Comparison of ENCODE assay signal across 11 cellular contexts in the genomic region with DNA sequence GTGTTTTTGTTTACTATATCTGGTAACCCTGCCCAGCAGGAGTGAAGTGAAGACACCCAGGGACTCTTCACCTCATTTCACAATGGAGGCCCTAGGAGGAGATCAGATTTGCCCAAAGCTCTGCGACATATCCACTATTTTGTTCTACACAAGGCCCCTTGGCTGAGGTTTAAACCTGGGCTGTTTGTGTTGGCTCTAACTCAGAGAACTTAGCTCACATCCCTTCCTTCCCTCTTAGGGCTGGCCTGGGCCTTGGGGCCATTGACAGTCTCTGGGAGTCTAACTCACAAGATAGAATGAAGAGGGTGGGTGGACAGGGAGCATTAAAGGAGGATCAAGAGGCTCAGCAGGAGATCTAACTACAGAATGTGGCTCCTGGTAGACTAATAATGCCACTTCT. TPM values are rescaled to one million over a fixed set of nuclear protein-coding genes. Genes with fewer than 3 reads are reported as not detected.
DNase-seq lines count a peak whose midpoint lies in the region; ATAC-seq and TF ChIP-seq lines count a peak whose summit lies in the region.
"Had no signal": no experiment of that assay in that cellular context is flagged by ENCODE, and none has a peak within 500 bp of the region (broad histone marks: within the 10 kb centered on the region; RNA-seq: fewer than 3 reads in every experiment).

No MANE protein-coding gene starts in this region.

- no peaks in the 10 kb centered on the region for H4K20me1 ChIP-seq in PC-3 (ENCODE audit: low read length)

- no peak overlapping the region for H3K27ac ChIP-seq in PC-3 (ENCODE audit: low read length)
- peak overlapping the region; percentile 64 to 82 (median 74) for H3K27ac ChIP-seq in esophagus muscularis mucosa (replicated peaks in 1 of 4)
- H3K27ac ChIP-seq in thyroid gland = peak overlapping the region; percentile 33 to 81 (median 72)
- H3K27ac ChIP-seq: SJCRH30 had no signal

- TF ChIP-seq EP300 in esophagus muscularis mucosa (IDR thresholded peaks at IDR 0.05) = no peak

- TF ChIP-seq POLR2A in esophagus muscularis mucosa (IDR thresholded peaks at IDR 0.05; ENCODE audit: low read depth) (no peak), thyroid gland (IDR thresholded peaks at IDR 0.05) (no peak)

- H3K36me3 ChIP-seq in PC-3 (ENCODE audit: low read depth, low read length) (no peaks in the 10 kb centered on the region), esophagus muscularis mucosa (no peaks in the 10 kb centered on the region), thyroid gland (no peaks in the 10 kb centered on the region), BE2C (no peaks in the 10 kb centered on the region)
- H3K36me3 ChIP-seq: SJCRH30 had no signal

- DNase-seq in PC-3 (no peak), esophagus muscularis mucosa (ENCODE audit: extremely low spot score) (no peak), mesenteric fat pad (ENCODE audit: low spot score) (peak; percentile 49), thyroid gland (peak in 1 of 2 donors; percentile 15), BE2C (no peak), Ammon's horn (ENCODE audit: low spot score) (no peak), NCI-H82 treated with DMSO at 0.1 percent for 48 hours (lab: John Stamatoyannopoulos, UW; ENCODE audit: unreplicated experiment) (no peak)
- DNase-seq in activated CD8-positive, alpha-beta memory T cell treated with anti-CD3 and anti-CD28 coated beads, Interleukin-2, amount 10 ng/mL, durations not matched to agents 7 days and 5 days = no peak

- H3K27me3 ChIP-seq in PC-3 (ENCODE audit: low read length) (no peaks in the 10 kb centered on the region), esophagus muscularis mucosa (no peaks in the 10 kb centered on the region), thyroid gland (no peaks in the 10 kb centered on the region), BE2C (no peaks in the 10 kb centered on the region)
- H3K27me3 ChIP-seq: SJCRH30 had no signal

- CTCF ChIA-PET in PC-3 (lab: Charles Lee) = interaction anchor here (0.6 to 2.8 kb wide), 3 partner anchors 11 to 41 kb away, joined by 3 to 16 read pairs (median 4); a partner anchor contains a TSS
- CTCF ChIA-PET in activated CD8-positive, alpha-beta memory T cell treated with anti-CD3 and anti-CD28 coated beads, Interleukin-2, amount 10 ng/mL, durations not matched to agents 7 days and 5 days (lab: Charles Lee) = interaction anchor here (0.7 to 2.2 kb wide), 8 partner anchors 11 to 561 kb away, joined by 3 to 7 read pairs (median 4); a partner anchor contains a TSS

- no TSS peak for BruUV-seq in PC-3 (replicated peaks; lab: Mats Ljungman, UMichigan)

- H3K27ac Mint-ChIP-seq in activated CD8-positive, alpha-beta memory T cell treated with anti-CD3 and anti-CD28 coated beads, Interleukin-2, amount 10 ng/mL, durations not matched to agents 7 days and 5 days = no peak overlapping the region
- H3K27ac Mint-ChIP-seq: activated T-helper 17 cell treated with anti-CD3 and anti-CD28 coated beads, Interleukin-2, amount 50 U/mL, for 72 hours had no signal

- TF ChIP-seq CTCF in PC-3 (conservative IDR thresholded peaks at IDR 0.05; ENCODE audit: low read depth, low read length) (no peak), esophagus muscularis mucosa (IDR thresholded peaks at IDR 0.05) (no peak), thyroid gland (IDR thresholded peaks at IDR 0.05) (no peak), BE2C (IDR thresholded peaks at IDR 0.05; ENCODE audit: low read depth, low read length) (no peak)

- H3F3A ChIP-seq in PC-3 (ENCODE audit: low read length, unreplicated experiment) = no peaks in the 10 kb centered on the region

- H3K9me2 ChIP-seq in PC-3 (replicated peaks; ENCODE audit: low read length) = no peaks in the 10 kb centered on the region

- peak overlapping the region; percentile 24 for H2AFZ ChIP-seq in PC-3 (ENCODE audit: low read length)

- H3K4me1 ChIP-seq in PC-3 (ENCODE audit: insufficient read depth, low read length) = no peaks in the 10 kb centered on the region
- H3K4me1 ChIP-seq in esophagus muscularis mucosa = peaks cover 9 to 22% (median 16%) of the 10 kb centered on the region in 4 donors
- peaks cover 0 to 14% of the 10 kb centered on the region in 2 donors for H3K4me1 ChIP-seq in thyroid gland
- H3K4me1 ChIP-seq in BE2C = no peaks in the 10 kb centered on the region
- H3K4me1 ChIP-seq: SJCRH30 had no signal

- H3K4me3 Mint-ChIP-seq in activated CD8-positive, alpha-beta memory T cell treated with anti-CD3 and anti-CD28 coated beads, Interleukin-2, amount 10 ng/mL, durations not matched to agents 7 days and 5 days = no peak overlapping the region
- H3K4me3 Mint-ChIP-seq: activated T-helper 17 cell treated with anti-CD3 and anti-CD28 coated beads, Interleukin-2, amount 50 U/mL, for 72 hours had no signal

- H3K4me2 ChIP-seq in PC-3 (ENCODE audit: low read length) = no peak overlapping the region

- H3K36me3 Mint-ChIP-seq in activated CD8-positive, alpha-beta memory T cell treated with anti-CD3 and anti-CD28 coated beads, Interleukin-2, amount 10 ng/mL, durations not matched to agents 7 days and 5 days = no peaks in the 10 kb centered on the region

- H3K9me3 ChIP-seq in PC-3 (ENCODE audit: low read length) (no peaks in the 10 kb centered on the region), esophagus muscularis mucosa (no peaks in the 10 kb centered on the region), thyroid gland (no peaks in the 10 kb centered on the region), BE2C (no peaks in the 10 kb centered on the region; the same call in 1 of the 2 replicates)
- H3K9me3 ChIP-seq: SJCRH30 had no signal

- no peaks in the 10 kb centered on the region for H3K79me2 ChIP-seq in PC-3 (ENCODE audit: low read length)

- peaks cover 5% of the 10 kb centered on the region for H3K4me1 Mint-ChIP-seq in activated CD8-positive, alpha-beta memory T cell treated with anti-CD3 and anti-CD28 coated beads, Interleukin-2, amount 10 ng/mL, durations not matched to agents 7 days and 5 days
- H3K4me1 Mint-ChIP-seq: activated T-helper 17 cell treated with anti-CD3 and anti-CD28 coated beads, Interleukin-2, amount 50 U/mL, for 72 hours had no signal

- no peak overlapping the region for H3K4me3 ChIP-seq in PC-3 (ENCODE audit: low read length)
- H3K4me3 ChIP-seq in esophagus muscularis mucosa = no peak overlapping the region
- no peak overlapping the region for H3K4me3 ChIP-seq in thyroid gland (replicated peaks in 1 of 3)
- no peak overlapping the region for H3K4me3 ChIP-seq in BE2C (ENCODE audit: low read depth, low read length)
- H3K4me3 ChIP-seq: SJCRH30 had no signal

- peak; percentile 21 for ATAC-seq in PC-3
- ATAC-seq in activated CD8-positive, alpha-beta memory T cell treated with anti-CD3 and anti-CD28 coated beads, Interleukin-2, amount 10 ng/mL, durations not matched to agents 7 days and 5 days = no peak

- intact Hi-C loops in PC-3 (cut with micrococcal nuclease) = no loop called here
- intact Hi-C loops in esophagus muscularis mucosa (cut with DNase I) = loop anchor here (2.0 to 10.0 kb wide), 3 partner anchors 36 to 384 kb away; no protein-coding TSS in a partner anchor
- intact Hi-C loops in thyroid gland (cut with DNase I) = no loop called here

- H3K9me3 Mint-ChIP-seq in activated CD8-positive, alpha-beta memory T cell treated with anti-CD3 and anti-CD28 coated beads, Interleukin-2, amount 10 ng/mL, durations not matched to agents 7 days and 5 days (ENCODE audit: low read depth) = no peaks in the 10 kb centered on the region
- H3K9me3 Mint-ChIP-seq: activated T-helper 17 cell treated with anti-CD3 and anti-CD28 coated beads, Interleukin-2, amount 50 U/mL, for 72 hours had no signal

- H3K9ac ChIP-seq in PC-3 (ENCODE audit: low read length) = no peak overlapping the region

- peaks cover 3% of the 10 kb centered on the region for H3K27me3 Mint-ChIP-seq in activated CD8-positive, alpha-beta memory T cell treated with anti-CD3 and anti-CD28 coated beads, Interleukin-2, amount 10 ng/mL, durations not matched to agents 7 days and 5 days

- POLR2A ChIA-PET in PC-3 (lab: Charles Lee; ENCODE audit: unreplicated experiment) = interaction anchor here (0.6 kb wide), 1 partner anchor 179 kb away, joined by 4 read pairs; a partner anchor contains a TSS

- 59% methylated on average over 1 of the region's 1 CpG for WGBS in esophagus muscularis mucosa
- WGBS in thyroid gland, 2 donors = 75 to 94% methylated on average over 1 of the region's 1 CpG

RNA-seq across cellular contexts. Expression of a gene that starts 8.2 kb away (rescaled TPM):
- total RNA-seq in PC-3 (2014; rRNA removed) (not detected in 2 replicates), esophagus muscularis mucosa (not detected), mesenteric fat pad (not detected), thyroid gland (1 to 10 TPM in 1 of 4 donors, under 1 TPM in 2, not detected in 1; 0.22 to 1.9 (median 0.83) TPM)
- polyA plus RNA-seq in BE2C (2012; ENCODE audit: insufficient read depth, insufficient read length, low read depth) = not detected
- total RNA-seq in activated CD8-positive, alpha-beta memory T cell treated with anti-CD3 and anti-CD28 coated beads, Interleukin-2, amount 10 ng/mL, durations not matched to agents 7 days and 5 days = not detected
- total RNA-seq: activated T-helper 17 cell treated with anti-CD3 and anti-CD28 coated beads, Interleukin-2, amount 50 U/mL, for 72 hours; liver had no signal
- polyA plus RNA-seq: liver had no signal

RNA-seq across cellular contexts. Expression of a gene that starts 11.5 kb away (rescaled TPM):
- total RNA-seq in PC-3 (2014; rRNA removed) (15.3 and 15.8 TPM in 2 replicates), esophagus muscularis mucosa (10 to 100 TPM; 33.6 to 66.7 (median 55.6) TPM), mesenteric fat pad (39.0 TPM), thyroid gland (10 to 100 TPM; 56.0 to 63.1 (median 58.1) TPM)
- 35.2 TPM for polyA plus RNA-seq in BE2C (2012; ENCODE audit: insufficient read depth, insufficient read length, low read depth)
- 10 to 100 TPM; 15.8 to 20.7 TPM for total RNA-seq in activated CD8-positive, alpha-beta memory T cell treated with anti-CD3 and anti-CD28 coated beads, Interleukin-2, amount 10 ng/mL, durations not matched to agents 7 days and 5 days

RNA-seq across cellular contexts. Expression of a gene that starts 25.8 kb away (rescaled TPM):
- total RNA-seq in PC-3 (2014; rRNA removed) (2.1 and 3.1 TPM in 2 replicates), esophagus muscularis mucosa (1 to 10 TPM; 1.3 to 2.1 (median 1.8) TPM), mesenteric fat pad (0.19 TPM), thyroid gland (100 to 1,000 TPM; 180 to 665 (median 442) TPM)
- 44.3 TPM for polyA plus RNA-seq in BE2C (2012; ENCODE audit: insufficient read depth, insufficient read length, low read depth)
- total RNA-seq in activated CD8-positive, alpha-beta memory T cell treated with anti-CD3 and anti-CD28 coated beads, Interleukin-2, amount 10 ng/mL, durations not matched to agents 7 days and 5 days = under 1 TPM in 1 of 2 experiments, not detected in 1; 0.14 TPM

RNA-seq across cellular contexts. Expression of a gene that starts 41.1 kb away (rescaled TPM):
- total RNA-seq in PC-3 (2014; rRNA removed) (36.8 and 56.7 TPM in 2 replicates), esophagus muscularis mucosa (1,000 to 10,000 TPM; 1,118 to 1,733 (median 1,416) TPM), mesenteric fat pad (160 TPM), thyroid gland (100 to 1,000 TPM; 208 to 501 (median 314) TPM)
- 21.5 TPM for polyA plus RNA-seq in BE2C (2012; ENCODE audit: insufficient read depth, insufficient read length, low read depth)
- total RNA-seq in activated CD8-positive, alpha-beta memory T cell treated with anti-CD3 and anti-CD28 coated beads, Interleukin-2, amount 10 ng/mL, durations not matched to agents 7 days and 5 days = 1 to 10 TPM in 1 of 2 experiments, under 1 TPM in 1; 0.49 to 1.5 TPM

Comparison
In these comparisons a context has a peak if more than half of its experiments do, and no peak if none do; other contexts are left out.
1. RNA of a gene that starts 25.8 kb away (total RNA-seq): 180 to 665 TPM in thyroid gland; 2.1 to 3.1 TPM in PC-3, 1.3 to 2.1 TPM in esophagus muscularis mucosa, 0.19 TPM in mesenteric fat pad (single experiment) and 0.14 TPM in activated CD8-positive, alpha-beta memory T cell treated with anti-CD3 and anti-CD28 coated beads, Interleukin-2, amount 10 ng/mL, durations not matched to agents 7 days and 5 days; every median in the first group is over 10 times any median in the second.